9 cellular contexts compared by ENCODE assay signal in the genomic region with DNA sequence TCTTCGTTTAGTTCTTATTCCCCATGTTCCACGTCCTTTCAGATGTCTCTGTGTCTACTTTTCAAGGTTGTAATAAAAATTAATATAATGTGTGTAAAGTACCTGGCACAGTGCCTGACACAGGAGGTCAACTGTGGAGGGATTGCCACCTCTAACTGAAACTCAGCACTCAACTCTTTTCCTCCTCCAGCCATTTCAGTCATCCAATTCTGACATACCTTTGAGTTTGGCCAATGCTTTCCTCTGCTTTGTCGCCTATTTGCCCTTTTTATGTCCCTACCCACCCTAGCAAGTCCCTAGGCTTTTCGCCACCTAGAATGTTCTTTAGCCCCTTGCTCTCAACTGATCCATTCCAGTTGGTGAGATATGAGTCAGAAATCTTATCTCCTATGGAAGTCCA. TPM values are rescaled to one million over a fixed set of nuclear protein-coding genes. Genes with fewer than 3 reads are reported as not detected.
DNase-seq lines count a peak whose midpoint lies in the region; ATAC-seq and TF ChIP-seq lines count a peak whose summit lies in the region.
"Had no signal": no experiment of that assay in that cellular context is flagged by ENCODE, and none has a peak within 500 bp of the region (broad histone marks: within the 10 kb centered on the region; RNA-seq: fewer than 3 reads in every experiment).

No MANE protein-coding gene starts in this region.

- ATAC-seq in omental fat pad (ENCODE audit: low FRiP score): no peak
- no peak for ATAC-seq in GM18502 (IDR thresholded peaks at IDR 0.05; ENCODE audit: poor library complexity, unreplicated experiment)

- H3K9me3 Mint-ChIP-seq in progenitor cell of endocrine pancreas (ENCODE audit: low read depth): no peaks in the 10 kb centered on the region

- H3K36me3 Mint-ChIP-seq in progenitor cell of endocrine pancreas (ENCODE audit: insufficient read depth): peaks cover 21% of the 10 kb centered on the region

- peaks cover 13% of the 10 kb centered on the region for H3K4me1 ChIP-seq in SJCRH30

- H3K36me3 ChIP-seq in SJCRH30: peaks cover 32% of the 10 kb centered on the region

- H3K4me3 ChIP-seq in GM08714 (ENCODE audit: low read length): peak overlapping the region; percentile 91
- peak overlapping the region; percentile 80 for H3K4me3 ChIP-seq in SJCRH30

- no peak for DNase-seq in SJCRH30
- no peak for DNase-seq in epithelial cell of prostate (ENCODE audit: low read depth, low spot score)
- DNase-seq in progenitor cell of endocrine pancreas (ENCODE audit: low spot score, unreplicated experiment): no peak
- DNase-seq in omental fat pad (ENCODE audit: low spot score): no peak
- DNase-seq in KG1 (lab: John Stamatoyannopoulos, UW): no peak
- no peak for DNase-seq in mucosa of gallbladder (ENCODE audit: low spot score)

- H3K27me3 ChIP-seq in SJCRH30: no peaks in the 10 kb centered on the region

- TF ChIP-seq CTCF in progenitor cell of endocrine pancreas (IDR thresholded peaks at IDR 0.05; ENCODE audit: unreplicated experiment) (no peak), omental fat pad (IDR thresholded peaks at IDR 0.05) (no peak)

- peaks cover 32% of the 10 kb centered on the region for H3K4me1 Mint-ChIP-seq in progenitor cell of endocrine pancreas (ENCODE audit: low read depth)

- no peaks in the 10 kb centered on the region for H3K27me3 Mint-ChIP-seq in progenitor cell of endocrine pancreas

- peak overlapping the region; percentile 91 for H3K4me3 Mint-ChIP-seq in progenitor cell of endocrine pancreas (ENCODE audit: low read depth)

- peak overlapping the region; percentile 82 for H3K27ac Mint-ChIP-seq in progenitor cell of endocrine pancreas

- H3K27ac ChIP-seq in SJCRH30: no peak overlapping the region
- peak overlapping the region; percentile 95 for H3K27ac ChIP-seq in epithelial cell of prostate

- no peaks in the 10 kb centered on the region for H3K9me3 ChIP-seq in SJCRH30 (replicated peaks)

RNA-seq across cellular contexts. Expression of a gene that starts 1.6 kb away (rescaled TPM):
- 62.2 and 64.5 TPM in 2 replicates for total RNA-seq in SJCRH30 (2014; rRNA removed; shearing (Covaris generic))
- 94.1 and 100 TPM in 2 replicates for total RNA-seq in progenitor cell of endocrine pancreas
- 10 to 100 TPM; 54.0 to 63.2 (median 56.5) TPM for total RNA-seq in omental fat pad
- 78.0 TPM for total RNA-seq in mucosa of gallbladder

RNA-seq across cellular contexts. Expression of a gene that starts 17.2 kb away (rescaled TPM):
- total RNA-seq in SJCRH30 (2014; rRNA removed; shearing (Covaris generic)): 143 and 185 TPM in 2 replicates
- 40.2 and 45.1 TPM in 2 replicates for total RNA-seq in progenitor cell of endocrine pancreas
- 100 to 1,000 TPM in 1 of 4 donors, 10 to 100 TPM in 3; 47.9 to 106 (median 83.0) TPM for total RNA-seq in omental fat pad
- total RNA-seq in mucosa of gallbladder: 69.5 TPM

RNA-seq across cellular contexts. Expression of a gene that starts 34.8 kb away (rescaled TPM):
- total RNA-seq in SJCRH30 (2014; rRNA removed; shearing (Covaris generic)): 135 and 141 TPM in 2 replicates
- total RNA-seq in progenitor cell of endocrine pancreas (128 and 133 TPM in 2 replicates), omental fat pad (10 to 100 TPM; 64.0 to 91.9 (median 76.8) TPM), mucosa of gallbladder (90.2 TPM)

RNA-seq across cellular contexts. Expression of a gene that starts 58.6 kb away (rescaled TPM):
- total RNA-seq in SJCRH30 (2014; rRNA removed; shearing (Covaris generic)): 0.16 and 0.91 TPM in 2 replicates
- not detected in 2 replicates for total RNA-seq in progenitor cell of endocrine pancreas
- total RNA-seq in omental fat pad: not detected
- not detected for total RNA-seq in mucosa of gallbladder
- total RNA-seq: lung had no signal
